2 cellular contexts compared by ENCODE assay signal in genomic region chr20:4100679-4101078, GRCh38.
TF ChIP-seq lines count a peak whose summit lies in the region.

No MANE protein-coding gene starts in this region.

TF ChIP-seq in IMR-90, 13 proteins besides CTCF, POLR2A, EP300 and RAD21:
- TF ChIP-seq, protein P1, sequence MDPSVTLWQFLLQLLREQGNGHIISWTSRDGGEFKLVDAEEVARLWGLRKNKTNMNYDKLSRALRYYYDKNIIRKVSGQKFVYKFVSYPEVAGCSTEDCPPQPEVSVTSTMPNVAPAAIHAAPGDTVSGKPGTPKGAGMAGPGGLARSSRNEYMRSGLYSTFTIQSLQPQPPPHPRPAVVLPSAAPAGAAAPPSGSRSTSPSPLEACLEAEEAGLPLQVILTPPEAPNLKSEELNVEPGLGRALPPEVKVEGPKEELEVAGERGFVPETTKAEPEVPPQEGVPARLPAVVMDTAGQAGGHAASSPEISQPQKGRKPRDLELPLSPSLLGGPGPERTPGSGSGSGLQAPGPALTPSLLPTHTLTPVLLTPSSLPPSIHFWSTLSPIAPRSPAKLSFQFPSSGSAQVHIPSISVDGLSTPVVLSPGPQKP (IDR thresholded peaks at IDR 0.05; ENCODE audit: borderline replicate concordance, low read depth, low read length): no peak
- peak; percentile 37; the same call in 1 of the 2 replicates for TF ChIP-seq FOS (IDR thresholded peaks at IDR 0.05; ENCODE audit: low read depth, low read length)
- TF ChIP-seq BHLHE40 (IDR thresholded peaks at IDR 0.05; ENCODE audit: low read depth, low read length): peak; percentile 30; the same call in 1 of the 2 replicates

TF ChIP-seq in GM12891, 5 proteins besides CTCF, POLR2A, EP300 and RAD21 (continued from another document):
- TF ChIP-seq PAX5 (IDR thresholded peaks at IDR 0.05; ENCODE audit: insufficient read depth, low read length, severe bottlenecking): no peak
- TF ChIP-seq POLR2AphosphoS5 (IDR thresholded peaks at IDR 0.05; ENCODE audit: low read depth, low read length): no peak
- TF ChIP-seq TAF1 (IDR thresholded peaks at IDR 0.05; ENCODE audit: low read depth, low read length): no peak
- no peak for TF ChIP-seq SPI1 (IDR thresholded peaks at IDR 0.05; ENCODE audit: low read depth, low read length)
